In genomic region chr22:40498454-40499186, GRCh38 we compare ENCODE assay signal across 1 cellular context.
TF ChIP-seq lines count a peak whose summit lies in the region.

No MANE protein-coding gene starts in this region.

TF ChIP-seq in HepG2, 621 proteins besides CTCF, POLR2A, EP300 and RAD21 (continued from another document and continues in another):
- peak; percentile 21; the same call in 1 of the 2 replicates for TF ChIP-seq AHDC1 (CRISPR knock-in tag; IDR thresholded peaks at IDR 0.05; ENCODE audit: borderline replicate concordance)
- TF ChIP-seq ZNF780A (CRISPR knock-in tag; IDR thresholded peaks at IDR 0.05) = no peak
- TF ChIP-seq ZFP37 (CRISPR knock-in tag; IDR thresholded peaks at IDR 0.05; ENCODE audit: borderline replicate concordance) = no peak
- no peak for TF ChIP-seq MXD3 (CRISPR knock-in tag; IDR thresholded peaks at IDR 0.05)
- TF ChIP-seq CSRNP2 (CRISPR knock-in tag; conservative IDR thresholded peaks at IDR 0.05; ENCODE audit: low read depth) = no peak
- TF ChIP-seq ZFYVE20 (CRISPR knock-in tag; IDR thresholded peaks at IDR 0.05; ENCODE audit: borderline replicate concordance, low read depth) = no peak
- TF ChIP-seq ZNF510 (CRISPR knock-in tag; IDR thresholded peaks at IDR 0.05; ENCODE audit: low read depth) = no peak
- 0 out of 2 replicates have a peak, but pooled peaks have one; percentile 40 for TF ChIP-seq HDAC1 (CRISPR knock-in tag; IDR thresholded peaks at IDR 0.05)
- TF ChIP-seq TOE1 (CRISPR knock-in tag; IDR thresholded peaks at IDR 0.05) = no peak
- no peak for TF ChIP-seq PLSCR1 (CRISPR knock-in tag; IDR thresholded peaks at IDR 0.05; ENCODE audit: borderline replicate concordance)
- TF ChIP-seq ZNF331 (CRISPR knock-in tag; IDR thresholded peaks at IDR 0.05) = peak; percentile 55; the same call in 1 of the 2 replicates
- TF ChIP-seq MYC (CRISPR knock-in tag; IDR thresholded peaks at IDR 0.05; ENCODE audit: borderline replicate concordance) = no peak
- no peak for TF ChIP-seq E2F5 (CRISPR knock-in tag; conservative IDR thresholded peaks at IDR 0.05)
- TF ChIP-seq CREBL2 (CRISPR knock-in tag; IDR thresholded peaks at IDR 0.05; ENCODE audit: borderline replicate concordance) = no peak
- TF ChIP-seq NFE2 (CRISPR knock-in tag; IDR thresholded peaks at IDR 0.05) = no peak
- TF ChIP-seq HDAC2 (CRISPR knock-in tag; IDR thresholded peaks at IDR 0.05) = peak; percentile 75
- no peak for TF ChIP-seq ZBTB43 (CRISPR knock-in tag; conservative IDR thresholded peaks at IDR 0.05)
- no peak for TF ChIP-seq ZNF747 (CRISPR knock-in tag; IDR thresholded peaks at IDR 0.05; ENCODE audit: borderline replicate concordance)
- no peak for TF ChIP-seq ATF5 (CRISPR knock-in tag; IDR thresholded peaks at IDR 0.05; ENCODE audit: low read depth)
- TF ChIP-seq REL (CRISPR knock-in tag; conservative IDR thresholded peaks at IDR 0.05) = no peak
- no peak for TF ChIP-seq SOX6 (IDR thresholded peaks at IDR 0.05)
- peak; percentile 93 for TF ChIP-seq SOX6 (CRISPR knock-in tag; IDR thresholded peaks at IDR 0.05)
- TF ChIP-seq TBX2 (CRISPR knock-in tag; IDR thresholded peaks at IDR 0.05; ENCODE audit: borderline replicate concordance) = peak; percentile 84
- TF ChIP-seq SSRP1 (CRISPR knock-in tag; IDR thresholded peaks at IDR 0.05) = no peak
- peak; percentile 74; the same call in 1 of the 2 replicates for TF ChIP-seq NCOR1 (IDR thresholded peaks at IDR 0.05; ENCODE audit: borderline replicate concordance, low read length)
- TF ChIP-seq PAF1 (CRISPR knock-in tag; IDR thresholded peaks at IDR 0.05) = no peak
- no peak for TF ChIP-seq CERS6 (CRISPR knock-in tag; IDR thresholded peaks at IDR 0.05)
- TF ChIP-seq DDIT3 (CRISPR knock-in tag; IDR thresholded peaks at IDR 0.05) = no peak
- TF ChIP-seq ZNF556 (CRISPR knock-in tag; IDR thresholded peaks at IDR 0.05; ENCODE audit: borderline replicate concordance) = no peak
- no peak for TF ChIP-seq PCBP2 (optimal IDR thresholded peaks at IDR 0.05; ENCODE audit: low read depth, low read length, poor library complexity, severe bottlenecking)
- no peak for TF ChIP-seq SRF (IDR thresholded peaks at IDR 0.05; ENCODE audit: low read depth, low read length)
- TF ChIP-seq DNMT1 (CRISPR knock-in tag; IDR thresholded peaks at IDR 0.05) = no peak
- peak; percentile 59 for TF ChIP-seq ZNF770 (CRISPR knock-in tag; IDR thresholded peaks at IDR 0.05)
- no peak for TF ChIP-seq ZNF597 (CRISPR knock-in tag; IDR thresholded peaks at IDR 0.05)
- TF ChIP-seq NFATC3 (CRISPR knock-in tag; IDR thresholded peaks at IDR 0.05) = no peak
- TF ChIP-seq REXO4 (CRISPR knock-in tag; IDR thresholded peaks at IDR 0.05; ENCODE audit: borderline replicate concordance) = no peak
- no peak for TF ChIP-seq STAT5B (CRISPR knock-in tag; IDR thresholded peaks at IDR 0.05)
- no peak for TF ChIP-seq NRL (CRISPR knock-in tag; IDR thresholded peaks at IDR 0.05; ENCODE audit: borderline replicate concordance)
- TF ChIP-seq AKNA (CRISPR knock-in tag; IDR thresholded peaks at IDR 0.05; ENCODE audit: borderline replicate concordance) = no peak
- TF ChIP-seq ZNF891 (CRISPR knock-in tag; IDR thresholded peaks at IDR 0.05) = no peak
